Comparison of ENCODE assay signal across 1 cellular context in the genomic region with DNA sequence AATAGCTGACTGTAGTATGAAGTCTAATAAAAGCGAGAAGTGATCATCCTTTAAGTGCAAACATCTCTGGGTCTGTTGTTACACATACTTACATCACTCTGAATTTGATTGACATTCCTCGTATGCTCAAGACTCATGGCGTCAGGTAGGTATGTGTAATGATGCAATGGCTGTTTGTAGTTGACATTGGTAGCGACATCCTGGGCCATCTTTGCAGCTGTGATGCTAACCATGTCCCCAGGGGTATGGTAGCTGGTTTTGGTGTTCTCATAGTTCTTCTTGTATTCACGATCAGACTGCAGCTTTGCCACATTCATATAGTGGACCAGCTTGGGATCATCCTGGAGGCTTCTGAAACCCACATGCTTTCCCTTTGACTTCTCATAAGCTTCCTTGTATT.
A peak's percentile ranks its signal among the peaks of the same experiment; 100 is the strongest.
TF ChIP-seq lines count a peak whose summit lies in the region.

No MANE protein-coding gene starts in this region.

TF ChIP-seq in K562, 482 proteins besides CTCF, POLR2A, EP300 and RAD21 (continued from another document):
- no peak for TF ChIP-seq ZNF263 (CRISPR knock-in tag; IDR thresholded peaks at IDR 0.05; ENCODE audit: borderline replicate concordance)
- peak; percentile 93 for TF ChIP-seq ZNF589 (CRISPR knock-in tag; IDR thresholded peaks at IDR 0.05; ENCODE audit: low read depth)
- TF ChIP-seq RBM17 (IDR thresholded peaks at IDR 0.05; ENCODE audit: borderline replicate concordance, low read depth, low read length), result no peak
- no peak for TF ChIP-seq MEF2A (IDR thresholded peaks at IDR 0.05; ENCODE audit: control insufficient read depth, low read depth, low read length)
